ENCODE assay signal across 1 cellular context in genomic region chr2:96866586-96866985, GRCh38.
TF ChIP-seq lines count a peak whose summit lies in the region.

No MANE protein-coding gene starts in this region.

TF ChIP-seq in IMR-90, 13 proteins besides CTCF, POLR2A, EP300 and RAD21 (continued from another document):
- no peak for TF ChIP-seq ELK1 (IDR thresholded peaks at IDR 0.05; ENCODE audit: borderline replicate concordance, low read depth, low read length)
- TF ChIP-seq CHD1 (IDR thresholded peaks at IDR 0.05; ENCODE audit: low read depth, low read length): no peak
- no peak for TF ChIP-seq MAFK (IDR thresholded peaks at IDR 0.05; ENCODE audit: low read depth, low read length)
- TF ChIP-seq SMC3 (IDR thresholded peaks at IDR 0.05; ENCODE audit: low read depth, low read length): no peak
- no peak for TF ChIP-seq MAZ (IDR thresholded peaks at IDR 0.05; ENCODE audit: borderline replicate concordance, low read depth, low read length)
- no peak for TF ChIP-seq NFE2L2 (IDR thresholded peaks at IDR 0.05; ENCODE audit: low read depth, low read length)
- no peak for TF ChIP-seq CEBPB (IDR thresholded peaks at IDR 0.05; ENCODE audit: low read depth, low read length)
- no peak for TF ChIP-seq RFX5 (IDR thresholded peaks at IDR 0.05; ENCODE audit: low read depth, low read length)
- TF ChIP-seq, protein P1, sequence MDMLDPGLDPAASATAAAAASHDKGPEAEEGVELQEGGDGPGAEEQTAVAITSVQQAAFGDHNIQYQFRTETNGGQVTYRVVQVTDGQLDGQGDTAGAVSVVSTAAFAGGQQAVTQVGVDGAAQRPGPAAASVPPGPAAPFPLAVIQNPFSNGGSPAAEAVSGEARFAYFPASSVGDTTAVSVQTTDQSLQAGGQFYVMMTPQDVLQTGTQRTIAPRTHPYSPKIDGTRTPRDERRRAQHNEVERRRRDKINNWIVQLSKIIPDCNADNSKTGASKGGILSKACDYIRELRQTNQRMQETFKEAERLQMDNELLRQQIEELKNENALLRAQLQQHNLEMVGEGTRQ (IDR thresholded peaks at IDR 0.05; ENCODE audit: low read depth, low read length): no peak
